ENCODE assay signal across 8 cellular contexts in genomic region chr1:37890378-37891014, GRCh38. TPM values are rescaled to one million over a fixed set of nuclear protein-coding genes. Genes with fewer than 3 reads are reported as not detected.
A peak's percentile ranks its signal among the peaks of the same experiment; 100 is the strongest.
DNase-seq lines count a peak whose midpoint lies in the region; ATAC-seq, FAIRE-seq and TF ChIP-seq lines count a peak whose summit lies in the region.

No MANE protein-coding gene starts in this region.

- peak; percentile 70 for FAIRE-seq in GM18507 (lab: Jason Lieb, UNC)

- in situ Hi-C loops in astrocyte of the cerebellum (cut with HindIII; ENCODE audit: low sequenced_read_pairs) = loop anchor here (5.0 kb wide), 1 partner anchor 33 kb away; the partner anchor contains the start of gene MTF1

- H3K4me3 ChIP-seq in astrocyte of the cerebellum (ENCODE audit: low read depth, low read length) (no peak overlapping the region), kidney epithelial cell (ENCODE audit: low read depth, low read length) (no peak overlapping the region)

- no peak for ATAC-seq in GM19467 (IDR thresholded peaks at IDR 0.05; ENCODE audit: unreplicated experiment)
- no peak for ATAC-seq in GM21515 (IDR thresholded peaks at IDR 0.05; ENCODE audit: unreplicated experiment)

- H3K27me3 ChIP-seq in kidney epithelial cell (ENCODE audit: control insufficient read depth, insufficient read depth, low read length) = no peaks in the 10 kb centered on the region

- peaks cover 2% of the 10 kb centered on the region for H3K36me3 ChIP-seq in kidney epithelial cell (ENCODE audit: control insufficient read depth, insufficient read depth, low read length)

- TF ChIP-seq CTCF in astrocyte of the cerebellum (IDR thresholded peaks at IDR 0.05; ENCODE audit: low read depth, low read length, missing control alignments) (peak; percentile 35), kidney epithelial cell (IDR thresholded peaks at IDR 0.05; ENCODE audit: insufficient read depth, low read length, poor library complexity, severe bottlenecking) (peak; percentile 53)

- DNase-seq in AG08396 (ENCODE audit: low spot score) (peak; percentile 42), GM18507 (ENCODE audit: extremely low spot score, insufficient read length, low read depth) (no peak), NCI-H2196 treated with DMSO at 0.1 percent for 48 hours (lab: John Stamatoyannopoulos, UW; ENCODE audit: unreplicated experiment) (peak; percentile 35), astrocyte of the cerebellum (ENCODE audit: low read depth) (peak; percentile 23), kidney epithelial cell (ENCODE audit: low read depth) (no peak)
- DNase-seq in stimulated activated CD4-positive, alpha-beta T cell treated with anti-CD3 and anti-CD28 coated beads, Interleukin-2, amount 100 ng/mL, for 48 hours = no peak

RNA-seq across cellular contexts. Expression of gene MTF1, which starts 31.1 kb away (rescaled TPM):
- total RNA-seq in kidney epithelial cell = 4.3 and 5.2 TPM in 2 replicates

RNA-seq across cellular contexts. Expression of gene INPP5B, which starts 56.4 kb away (rescaled TPM):
- total RNA-seq in kidney epithelial cell = 18.9 and 19.6 TPM in 2 replicates

Comparison
In these comparisons a context has a peak if more than half of its experiments do, and no peak if none do; other contexts are left out.
1. DNase-seq: peak in AG08396 (single experiment), NCI-H2196 treated with DMSO at 0.1 percent for 48 hours (single experiment) and astrocyte of the cerebellum (single experiment); none in GM18507 (single experiment), kidney epithelial cell (single experiment) and stimulated activated CD4-positive, alpha-beta T cell treated with anti-CD3 and anti-CD28 coated beads, Interleukin-2, amount 100 ng/mL, for 48 hours (0 of 2).